ENCODE assay signal across 24 cellular contexts in the genomic region with DNA sequence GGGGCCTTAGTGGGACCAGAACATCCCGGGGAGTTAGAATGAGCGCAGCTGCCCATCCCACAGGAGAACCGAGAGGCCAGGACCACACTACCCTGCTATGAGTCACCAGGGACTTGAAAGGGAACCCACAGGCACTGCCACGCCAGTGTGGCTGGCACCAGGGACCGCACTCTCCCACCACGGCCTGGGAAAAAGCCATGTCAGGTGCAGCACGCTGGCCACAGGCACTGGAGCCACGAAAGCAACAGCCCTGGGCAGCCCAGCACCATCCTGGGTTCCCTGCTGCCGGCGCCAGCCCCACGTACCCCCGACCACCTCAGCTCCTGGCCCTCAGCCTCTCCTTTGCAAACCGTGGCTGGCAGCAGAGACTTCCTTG. TPM values are rescaled to one million over a fixed set of nuclear protein-coding genes. Genes with fewer than 3 reads are reported as not detected.
DNase-seq lines count a peak whose midpoint lies in the region; ATAC-seq and TF ChIP-seq lines count a peak whose summit lies in the region.
"Had no signal": no experiment of that assay in that cellular context is flagged by ENCODE, and none has a peak within 500 bp of the region (broad histone marks: within the 10 kb centered on the region; RNA-seq: fewer than 3 reads in every experiment).

No MANE protein-coding gene starts in this region.

- no peak overlapping the region for H3K27ac ChIP-seq in SK-N-SH (ENCODE audit: low read depth in 2 of 2, low read length in 1 of 2)
- peak overlapping the region; percentile 68 for H3K27ac ChIP-seq in skeletal muscle tissue (ENCODE audit: low read depth, low read length)
- H3K27ac ChIP-seq: 22Rv1, cardiac muscle cell, left ventricle myocardium inferior, parathyroid adenoma, VCaP had no signal

- H3K9me3 ChIP-seq in SK-N-SH (no peaks in the 10 kb centered on the region), skeletal muscle tissue (ENCODE audit: control insufficient read depth in 3 of 3, low read length in 3 of 3) (no peaks in the 10 kb centered on the region)
- H3K9me3 ChIP-seq: heart right ventricle, left ventricle myocardium inferior had no signal

- H3K27me3 Mint-ChIP-seq in glutamatergic neuron (ENCODE audit: unreplicated experiment): peaks cover 5% of the 10 kb centered on the region
- H3K27me3 Mint-ChIP-seq: activated CD8-positive, alpha-beta T cell treated with anti-CD3 and anti-CD28 coated beads for 36 hours; activated naive CD8-positive, alpha-beta T cell treated with anti-CD3 and anti-CD28 coated beads, Interleukin-2, amount 50 U/mL, for 24 hours; T-cell; type B pancreatic cell had no signal

- H3K36me3 ChIP-seq in SK-N-SH (replicated peaks in 1 of 2; ENCODE audit: control insufficient read depth in 1 of 2, insufficient read depth in 2 of 2, low read length in 1 of 2) (peaks cover 0 to 11% of the 10 kb centered on the region in 2 experiments), skeletal muscle tissue (ENCODE audit: control insufficient read depth in 3 of 3, insufficient read depth in 3 of 3, low read length in 3 of 3) (peaks cover 0 to 3% (median 2%) of the 10 kb centered on the region in 3 donors)
- H3K36me3 ChIP-seq: cardiac muscle cell, left ventricle myocardium inferior had no signal

- no peak for TF ChIP-seq EP300 in SK-N-SH (IDR thresholded peaks at IDR 0.05; ENCODE audit: borderline replicate concordance in 1 of 2, low read depth in 1 of 2, low read length in 1 of 2)

- H2AFZ ChIP-seq in SK-N-SH (ENCODE audit: low read depth): no peak overlapping the region
- H2AFZ ChIP-seq: parathyroid adenoma had no signal

- peak; percentile 6 for ATAC-seq in SK-N-SH treated with all-trans-retinoic acid at 6 μM for 48 hours
- ATAC-seq in GM18909 (IDR thresholded peaks at IDR 0.05; ENCODE audit: poor library complexity, unreplicated experiment): no peak
- ATAC-seq: activated CD8-positive, alpha-beta T cell treated with anti-CD3 and anti-CD28 coated beads for 36 hours; activated naive CD8-positive, alpha-beta T cell treated with anti-CD3 and anti-CD28 coated beads, Interleukin-2, amount 50 U/mL, for 24 hours had no signal

- POLR2A ChIA-PET in SK-N-SH (lab: Yijun Ruan, JAX): no interaction called here

- TF ChIP-seq RAD21 in SK-N-SH (IDR thresholded peaks at IDR 0.05; ENCODE audit: low read length): no peak

- peaks cover 9% of the 10 kb centered on the region for H3K9me3 Mint-ChIP-seq in glutamatergic neuron (ENCODE audit: unreplicated experiment)
- H3K9me3 Mint-ChIP-seq: activated CD8-positive, alpha-beta T cell treated with anti-CD3 and anti-CD28 coated beads for 36 hours; activated naive CD8-positive, alpha-beta T cell treated with anti-CD3 and anti-CD28 coated beads, Interleukin-2, amount 50 U/mL, for 24 hours; activated T-cell treated with anti-CD3 and anti-CD28 coated beads, Interleukin-2, amount 50 U/mL, for 72 hours; T-cell; type B pancreatic cell had no signal

- DNase-seq in SK-N-SH (no peak), amniotic epithelial cell (ENCODE audit: low read depth) (peak; percentile 31), glutamatergic neuron (no peak), HuH-7.5 (ENCODE audit: low spot score) (no peak), ureter (ENCODE audit: low spot score) (no peak)
- DNase-seq: activated CD8-positive, alpha-beta T cell treated with anti-CD3 and anti-CD28 coated beads for 36 hours; activated naive CD8-positive, alpha-beta T cell treated with anti-CD3 and anti-CD28 coated beads, Interleukin-2, amount 50 U/mL, for 24 hours; activated T-cell treated with anti-CD3 and anti-CD28 coated beads, Interleukin-2, amount 50 U/mL, for 72 hours; heart right ventricle; left ventricle myocardium inferior; NCI-H1417 treated with DMSO at 0.1 percent for 48 hours; NCI-H2171; NCI-H526; Right ventricle myocardium superior; stimulated activated CD4-positive, alpha-beta T cell treated with anti-CD3 and anti-CD28 coated beads, Interleukin-4, amount 100 ng/mL, for 1 hour; T-cell had no signal

- no peak overlapping the region for H3K4me2 ChIP-seq in SK-N-SH

- TF ChIP-seq CTCF in SK-N-SH (IDR thresholded peaks at IDR 0.05) (no peak), glutamatergic neuron (IDR thresholded peaks at IDR 0.05; ENCODE audit: partially characterized antibody, unreplicated experiment) (no peak)

- peaks cover 28% of the 10 kb centered on the region for H3K4me1 Mint-ChIP-seq in glutamatergic neuron (ENCODE audit: low read depth, unreplicated experiment)

- H3K79me2 ChIP-seq in SK-N-SH (ENCODE audit: insufficient read depth): peaks cover 55% of the 10 kb centered on the region

- 90% methylated on average over 2 of the region's 13 CpGs for WGBS in SK-N-SH (ENCODE audit: low lambda C conversion rate)

- peaks cover 11% of the 10 kb centered on the region; the same call in 1 of the 2 replicates for H4K20me1 ChIP-seq in SK-N-SH (ENCODE audit: insufficient read depth)

- H3K27me3 ChIP-seq in SK-N-SH (ENCODE audit: insufficient read depth) (no peaks in the 10 kb centered on the region), skeletal muscle tissue (ENCODE audit: control insufficient read depth in 3 of 3, insufficient read depth in 3 of 3, low read length in 3 of 3) (no peaks in the 10 kb centered on the region)
- H3K27me3 ChIP-seq: cardiac muscle cell, heart right ventricle had no signal

- no peaks in the 10 kb centered on the region for H3K36me3 Mint-ChIP-seq in glutamatergic neuron (ENCODE audit: unreplicated experiment)
- H3K36me3 Mint-ChIP-seq: T-cell, type B pancreatic cell had no signal

- H3K4me1 ChIP-seq in SK-N-SH (ENCODE audit: control insufficient read depth in 1 of 2, insufficient read depth in 2 of 2, low read depth in 1 of 2, low read length in 1 of 2): peaks cover 0 to 5% of the 10 kb centered on the region in 2 experiments; a peak in 1 of 4 replicates
- peaks cover 28 to 54% (median 44%) of the 10 kb centered on the region in 3 donors for H3K4me1 ChIP-seq in skeletal muscle tissue (ENCODE audit: control insufficient read depth in 3 of 3, insufficient read depth in 3 of 3, low read length in 3 of 3)
- H3K4me1 ChIP-seq: parathyroid adenoma had no signal

- peaks cover 3% of the 10 kb centered on the region for H3F3A ChIP-seq in SK-N-SH (replicated peaks; ENCODE audit: insufficient read depth)

- H3K4me3 ChIP-seq in SK-N-SH (ENCODE audit: low read depth in 2 of 2, low read length in 1 of 2) (no peak overlapping the region), skeletal muscle tissue (ENCODE audit: low read length in 3 of 3) (peak overlapping the region in 2 of 3 donors; percentile 45 to 60)
- H3K4me3 ChIP-seq: cardiac muscle cell, heart right ventricle, left ventricle myocardium inferior had no signal

- CTCF ChIA-PET in SK-N-SH (lab: Yijun Ruan, JAX): no interaction called here

- H3K27ac Mint-ChIP-seq in glutamatergic neuron (ENCODE audit: unreplicated experiment): peak overlapping the region; percentile 76
- H3K27ac Mint-ChIP-seq: activated CD8-positive, alpha-beta T cell treated with anti-CD3 and anti-CD28 coated beads for 36 hours; activated naive CD8-positive, alpha-beta T cell treated with anti-CD3 and anti-CD28 coated beads, Interleukin-2, amount 50 U/mL, for 24 hours; activated T-cell treated with anti-CD3 and anti-CD28 coated beads, Interleukin-2, amount 50 U/mL, for 72 hours; T-cell; type B pancreatic cell had no signal

- H3K9ac ChIP-seq in SK-N-SH (no peak overlapping the region), skeletal muscle tissue (ENCODE audit: low read depth in 1 of 3, low read length in 3 of 3) (peak overlapping the region in 2 of 3 donors; percentile 69 to 82)
- H3K9ac ChIP-seq: parathyroid adenoma had no signal

- H3K4me3 Mint-ChIP-seq in glutamatergic neuron (ENCODE audit: unreplicated experiment): no peak overlapping the region
- H3K4me3 Mint-ChIP-seq: activated CD8-positive, alpha-beta T cell treated with anti-CD3 and anti-CD28 coated beads for 36 hours; activated naive CD8-positive, alpha-beta T cell treated with anti-CD3 and anti-CD28 coated beads, Interleukin-2, amount 50 U/mL, for 24 hours; activated T-cell treated with anti-CD3 and anti-CD28 coated beads, Interleukin-2, amount 50 U/mL, for 72 hours; T-cell; type B pancreatic cell had no signal

- H3K9me2 ChIP-seq in SK-N-SH: no peaks in the 10 kb centered on the region

TF ChIP-seq in SK-N-SH treated with all-trans-retinoic acid at 6 μM for 48 hours, 23 proteins besides CTCF, POLR2A, EP300 and RAD21 (continues in another document):
- TF ChIP-seq RARB (CRISPR knock-in tag; IDR thresholded peaks at IDR 0.05) (no peak), PPARA (CRISPR knock-in tag; IDR thresholded peaks at IDR 0.05; ENCODE audit: borderline replicate concordance) (no peak)

RNA-seq across cellular contexts. Expression of gene TMEM240, which starts 14.1 kb away (rescaled TPM):
- 6.5 and 8.1 TPM in 2 replicates for polyA plus RNA-seq in SK-N-SH (2012; rRNA removed)
- 3.1 and 4.9 TPM in 2 replicates for polyA plus RNA-seq in SK-N-SH (2012; cell fraction: cytosol; rRNA removed)
- 18.5 and 29.8 TPM in 2 replicates for polyA plus RNA-seq in SK-N-SH (2012; cell fraction: nucleus; rRNA removed)
- total RNA-seq in glutamatergic neuron (ENCODE audit: unreplicated experiment) (24.4 TPM), skeletal muscle tissue (2.1 TPM), ureter (2.9 TPM)

RNA-seq across cellular contexts. Expression of gene SSU72, which starts 20.1 kb away (rescaled TPM):
- polyA plus RNA-seq in SK-N-SH (2012; rRNA removed): 73.6 and 104 TPM in 2 replicates
- 90.3 and 97.8 TPM in 2 replicates for polyA plus RNA-seq in SK-N-SH (2012; cell fraction: cytosol; rRNA removed)
- polyA plus RNA-seq in SK-N-SH (2012; cell fraction: nucleus; rRNA removed): 72.0 and 84.8 TPM in 2 replicates
- total RNA-seq in glutamatergic neuron (ENCODE audit: unreplicated experiment) (123 TPM), skeletal muscle tissue (40.2 TPM), ureter (116 TPM)

RNA-seq across cellular contexts. Expression of gene ATAD3A, which starts 42.6 kb away (rescaled TPM):
- 34.1 and 40.2 TPM in 2 replicates for polyA plus RNA-seq in SK-N-SH (2012; rRNA removed)
- 17.6 and 25.1 TPM in 2 replicates for polyA plus RNA-seq in SK-N-SH (2012; cell fraction: cytosol; rRNA removed)
- 85.0 and 87.9 TPM in 2 replicates for polyA plus RNA-seq in SK-N-SH (2012; cell fraction: nucleus; rRNA removed)
- 32.1 TPM for total RNA-seq in glutamatergic neuron (ENCODE audit: unreplicated experiment)
- 6.8 TPM for total RNA-seq in skeletal muscle tissue
- total RNA-seq in ureter: 26.3 TPM

RNA-seq across cellular contexts. Expression of gene FNDC10, which starts 45.4 kb away (rescaled TPM):
- 4.8 and 6.7 TPM in 2 replicates for polyA plus RNA-seq in SK-N-SH (2012; rRNA removed)
- polyA plus RNA-seq in SK-N-SH (2012; cell fraction: cytosol; rRNA removed): 2.4 and 5.1 TPM in 2 replicates
- polyA plus RNA-seq in SK-N-SH (2012; cell fraction: nucleus; rRNA removed): 2.7 and 3.8 TPM in 2 replicates
- 11.9 TPM for total RNA-seq in glutamatergic neuron (ENCODE audit: unreplicated experiment)
- not detected for total RNA-seq in skeletal muscle tissue
- 4.1 TPM for total RNA-seq in ureter

Comparison
In these comparisons a context has a peak if more than half of its experiments do, and no peak if none do; other contexts are left out.
1. H3K4me3 ChIP-seq: peak in skeletal muscle tissue (2 of 3); none in SK-N-SH (0 of 2).